Comparison of ENCODE assay signal across 14 cellular contexts in the genomic region with DNA sequence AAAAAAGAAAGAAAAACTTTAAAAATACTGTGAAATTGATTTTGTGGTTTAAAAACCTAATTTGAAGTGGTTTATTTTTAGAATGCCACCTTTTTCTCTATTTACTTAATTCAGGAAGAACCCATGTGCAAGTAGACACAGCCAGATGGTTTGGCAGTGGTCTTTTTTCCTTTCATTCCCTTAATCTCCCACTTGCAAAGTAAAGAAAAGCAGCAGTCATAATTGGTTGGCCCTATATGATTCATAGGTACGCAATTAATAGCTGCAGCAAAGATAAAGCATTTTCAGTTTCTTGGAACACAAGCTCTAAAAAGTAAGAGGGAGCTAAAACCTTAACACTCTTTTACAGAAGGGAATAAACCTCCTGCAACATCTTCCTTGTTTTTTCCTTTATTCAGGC.
DNase-seq lines count a peak whose midpoint lies in the region; TF ChIP-seq lines count a peak whose summit lies in the region.
"Had no signal": no experiment of that assay in that cellular context is flagged by ENCODE, and none has a peak within 500 bp of the region (broad histone marks: within the 10 kb centered on the region; RNA-seq: fewer than 3 reads in every experiment).

No MANE protein-coding gene starts in this region.

- POLR2A ChIA-PET in HEK293 (lab: Yijun Ruan, JAX): interaction anchor here (0.5 kb wide), 1 partner anchor 12 kb away, joined by 3 read pairs; no protein-coding TSS in a partner anchor

- WGBS in neuronal stem cell (ENCODE audit: extremely low coverage in 2 of 2, insufficient read length in 2 of 2, insufficient replicate concordance in 1 of 2), 2 donors: no CpG with 5 or more reads among the region's 1 CpG

- no peak for DNase-seq in SJCRH30
- peak; percentile 14 for DNase-seq in epithelial cell of esophagus (ENCODE audit: low read depth)
- peak; percentile 17 for DNase-seq in retinal pigment epithelial cell (ENCODE audit: low read depth)
- no peak for DNase-seq in hepatic stellate cell (ENCODE audit: low spot score)
- DNase-seq in Ammon's horn (ENCODE audit: low spot score): no peak
- no peak for DNase-seq in neuronal stem cell (ENCODE audit: low spot score)
- DNase-seq: BE2C; CD4-positive, alpha-beta memory T cell; DND-41; GDM1; HFFc6 had no signal

- no peak overlapping the region for H3K23ac ChIP-seq in neuronal stem cell (ENCODE audit: low read depth, low read length, poor library complexity)

- no peak overlapping the region for H4K8ac ChIP-seq in neuronal stem cell (ENCODE audit: low read depth, low read length)

- H2BK12ac ChIP-seq in neuronal stem cell (ENCODE audit: low read length): no peak overlapping the region

- no peak overlapping the region for H3K27ac ChIP-seq in HEK293 (ENCODE audit: extremely low read depth, low read depth, low read length)
- H3K27ac ChIP-seq in SJCRH30: peak overlapping the region; percentile 8; the same call in 1 of the 2 replicates
- no peak overlapping the region for H3K27ac ChIP-seq in neuronal stem cell (replicated peaks; ENCODE audit: low read length)
- H3K27ac ChIP-seq: C4-2B had no signal

- H2BK15ac ChIP-seq in neuronal stem cell (ENCODE audit: low read length): no peak overlapping the region

- H3K79me1 ChIP-seq in neuronal stem cell (ENCODE audit: low read depth, low read length): no peaks in the 10 kb centered on the region

- H3K9me3 ChIP-seq in HEK293 (ENCODE audit: control insufficient read depth, insufficient read depth, low read depth, low read length): no peaks in the 10 kb centered on the region
- no peaks in the 10 kb centered on the region; the same call in 1 of the 2 replicates for H3K9me3 ChIP-seq in SJCRH30 (replicated peaks)
- peaks cover 0 to 2% of the 10 kb centered on the region in 2 donors for H3K9me3 ChIP-seq in neuronal stem cell (replicated peaks in 1 of 2; ENCODE audit: control insufficient read depth in 2 of 2, insufficient read depth in 1 of 2, low read depth in 1 of 2, low read length in 2 of 2)
- H3K9me3 ChIP-seq: BE2C had no signal

- CTCF ChIA-PET in HEK293 (lab: Yijun Ruan, JAX): no interaction called here

- no peak overlapping the region for H3K18ac ChIP-seq in neuronal stem cell (ENCODE audit: low read length)

- H3K4me3 ChIP-seq in HEK293 (ENCODE audit: low read depth, low read length) (no peak overlapping the region), SJCRH30 (no peak overlapping the region), epithelial cell of esophagus (ENCODE audit: low read length) (no peak overlapping the region), retinal pigment epithelial cell (ENCODE audit: low read length) (no peak overlapping the region), neuronal stem cell (ENCODE audit: low read length in 2 of 2) (no peak overlapping the region)
- H3K4me3 ChIP-seq: HAP-1 had no signal

- no peak overlapping the region for H3K14ac ChIP-seq in neuronal stem cell (ENCODE audit: low read length)

- TF ChIP-seq CTCF in HEK293 (tag by site-specific recombination; IDR thresholded peaks at IDR 0.05) (no peak), epithelial cell of esophagus (IDR thresholded peaks at IDR 0.05; ENCODE audit: insufficient read depth, low read depth, low read length, missing control alignments) (no peak), retinal pigment epithelial cell (conservative IDR thresholded peaks at IDR 0.05; ENCODE audit: low read depth, low read length) (no peak)

- H2AFZ ChIP-seq in neuronal stem cell (ENCODE audit: low read length): no peak overlapping the region

- H3K4ac ChIP-seq in neuronal stem cell (ENCODE audit: low read length): no peak overlapping the region

- H4K91ac ChIP-seq in neuronal stem cell (ENCODE audit: low read depth, low read length, poor library complexity): no peak overlapping the region

- H3K4me2 ChIP-seq in neuronal stem cell (ENCODE audit: insufficient read depth, low read length, poor library complexity, severe bottlenecking): no peak overlapping the region

- H3K4me1 ChIP-seq in HEK293 (ENCODE audit: control insufficient read depth, insufficient read depth, low read length): peaks cover 4% of the 10 kb centered on the region; the same call in 1 of the 2 replicates
- H3K4me1 ChIP-seq in SJCRH30: peaks cover 12% of the 10 kb centered on the region
- H3K4me1 ChIP-seq in neuronal stem cell (ENCODE audit: control insufficient read depth in 2 of 2, insufficient read depth in 1 of 2, low read depth in 1 of 2, low read length in 2 of 2): no peaks in the 10 kb centered on the region
- H3K4me1 ChIP-seq: HAP-1 had no signal

- no peak overlapping the region for H3K9ac ChIP-seq in neuronal stem cell (ENCODE audit: low read depth, low read length, poor library complexity)

- no peak overlapping the region for H2BK5ac ChIP-seq in neuronal stem cell (ENCODE audit: low read length)

- no peak overlapping the region for H2BK120ac ChIP-seq in neuronal stem cell (ENCODE audit: low read depth, low read length)

- H3K27me3 ChIP-seq in SJCRH30 (no peaks in the 10 kb centered on the region), neuronal stem cell (ENCODE audit: control insufficient read depth in 3 of 3, insufficient read depth in 3 of 3, low read depth in 1 of 3, low read length in 3 of 3) (no peaks in the 10 kb centered on the region)
- H3K27me3 ChIP-seq: BE2C had no signal

- H3K36me3 ChIP-seq in HEK293 (ENCODE audit: control insufficient read depth in 2 of 2, insufficient read depth in 1 of 2, low read length in 2 of 2) (no peaks in the 10 kb centered on the region), SJCRH30 (no peaks in the 10 kb centered on the region), neuronal stem cell (replicated peaks in 1 of 2; ENCODE audit: control insufficient read depth in 2 of 2, insufficient read depth in 2 of 2, low read length in 2 of 2) (no peaks in the 10 kb centered on the region)
- H3K36me3 ChIP-seq: BE2C, HAP-1 had no signal

- no peak overlapping the region for H2AK5ac ChIP-seq in neuronal stem cell (ENCODE audit: low read depth, low read length)

TF ChIP-seq in HEK293, 187 proteins besides CTCF, POLR2A, EP300 and RAD21:
- no peak for TF ChIP-seq ZNF530 (tag by site-specific recombination; IDR thresholded peaks at IDR 0.05; ENCODE audit: low read depth)
- TF ChIP-seq, protein P1, sequence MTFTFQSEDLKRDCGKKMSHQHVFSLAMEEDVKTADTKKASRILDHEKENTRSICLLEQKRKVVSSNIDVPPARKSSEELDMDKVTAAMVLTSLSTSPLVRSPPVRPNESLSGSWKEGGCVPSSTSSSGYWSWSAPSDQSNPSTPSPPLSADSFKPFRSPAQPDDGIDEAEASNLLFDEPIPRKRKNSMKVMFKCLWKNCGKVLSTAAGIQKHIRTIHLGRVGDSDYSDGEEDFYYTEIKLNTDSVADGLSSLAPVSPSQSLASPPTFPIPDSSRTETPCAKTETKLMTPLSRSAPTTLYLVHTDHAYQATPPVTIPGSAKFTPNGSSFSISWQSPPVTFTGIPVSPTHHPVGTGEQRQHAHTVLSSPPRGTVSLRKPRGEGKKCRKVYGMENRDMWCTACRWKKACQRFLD (tag by site-specific recombination; IDR thresholded peaks at IDR 0.05): no peak
- TF ChIP-seq, protein P2, sequence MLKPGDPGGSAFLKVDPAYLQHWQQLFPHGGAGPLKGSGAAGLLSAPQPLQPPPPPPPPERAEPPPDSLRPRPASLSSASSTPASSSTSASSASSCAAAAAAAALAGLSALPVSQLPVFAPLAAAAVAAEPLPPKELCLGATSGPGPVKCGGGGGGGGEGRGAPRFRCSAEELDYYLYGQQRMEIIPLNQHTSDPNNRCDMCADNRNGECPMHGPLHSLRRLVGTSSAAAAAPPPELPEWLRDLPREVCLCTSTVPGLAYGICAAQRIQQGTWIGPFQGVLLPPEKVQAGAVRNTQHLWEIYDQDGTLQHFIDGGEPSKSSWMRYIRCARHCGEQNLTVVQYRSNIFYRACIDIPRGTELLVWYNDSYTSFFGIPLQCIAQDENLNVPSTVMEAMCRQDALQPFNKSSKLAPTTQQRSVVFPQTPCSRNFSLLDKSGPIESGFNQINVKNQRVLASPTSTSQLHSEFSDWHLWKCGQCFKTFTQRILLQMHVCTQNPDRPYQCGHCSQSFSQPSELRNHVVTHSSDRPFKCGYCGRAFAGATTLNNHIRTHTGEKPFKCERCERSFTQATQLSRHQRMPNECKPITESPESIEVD (tag by site-specific recombination; IDR thresholded peaks at IDR 0.05): peak; percentile 31; the same call in 1 of the 2 replicates
- TF ChIP-seq, protein P3, sequence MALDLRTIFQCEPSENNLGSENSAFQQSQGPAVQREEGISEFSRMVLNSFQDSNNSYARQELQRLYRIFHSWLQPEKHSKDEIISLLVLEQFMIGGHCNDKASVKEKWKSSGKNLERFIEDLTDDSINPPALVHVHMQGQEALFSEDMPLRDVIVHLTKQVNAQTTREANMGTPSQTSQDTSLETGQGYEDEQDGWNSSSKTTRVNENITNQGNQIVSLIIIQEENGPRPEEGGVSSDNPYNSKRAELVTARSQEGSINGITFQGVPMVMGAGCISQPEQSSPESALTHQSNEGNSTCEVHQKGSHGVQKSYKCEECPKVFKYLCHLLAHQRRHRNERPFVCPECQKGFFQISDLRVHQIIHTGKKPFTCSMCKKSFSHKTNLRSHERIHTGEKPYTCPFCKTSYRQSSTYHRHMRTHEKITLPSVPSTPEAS (tag by site-specific recombination; IDR thresholded peaks at IDR 0.05): no peak
- no peak for TF ChIP-seq ZSCAN16 (tag by site-specific recombination; IDR thresholded peaks at IDR 0.05)
TF ChIP-seq in HEK293: peak in this region for 1.

Comparison
In these comparisons a context has a peak if more than half of its experiments do, and no peak if none do; other contexts are left out.
1. DNase-seq: peak in epithelial cell of esophagus (single experiment) and retinal pigment epithelial cell (single experiment); none in SJCRH30 (0 of 2), hepatic stellate cell (single experiment), Ammon's horn (single experiment) and neuronal stem cell (single experiment).